ENCODE assay signal across 29 cellular contexts in the genomic region with DNA sequence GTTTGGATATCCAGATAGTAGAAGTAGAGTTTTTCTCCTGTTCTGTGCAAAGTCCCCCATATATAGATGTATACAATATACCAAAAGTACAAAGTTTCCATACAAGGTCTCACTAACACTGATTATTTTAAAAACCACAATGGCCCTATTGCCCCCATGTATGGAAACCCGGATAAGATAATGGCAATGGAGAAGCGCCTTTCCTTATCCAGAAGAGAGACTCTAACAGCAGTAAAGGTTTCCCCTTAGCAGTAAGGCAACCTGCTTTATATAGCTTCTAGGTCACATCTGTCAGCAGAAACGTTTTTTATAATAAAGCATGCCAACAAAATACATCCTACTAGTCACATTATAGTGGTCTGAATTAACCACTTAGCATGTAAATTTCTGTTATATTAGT.
"Had no signal": no experiment of that assay in that cellular context is flagged by ENCODE, and none has a peak within 500 bp of the region (broad histone marks: within the 10 kb centered on the region; RNA-seq: fewer than 3 reads in every experiment).

No MANE protein-coding gene starts in this region.

- H3K36me3 ChIP-seq: adrenal gland, pancreas, prostate gland, sigmoid colon, suprapubic skin, tibial artery, upper lobe of right lung had no signal

- H3K4me1 ChIP-seq: prostate gland, tibial artery had no signal

- ATAC-seq: body of pancreas; left cardiac atrium; naive thymus-derived CD4-positive, alpha-beta T cell; pancreas; upper lobe of right lung had no signal

- H3K27ac ChIP-seq: adrenal gland, body of pancreas, coronary artery, dorsolateral prefrontal cortex, pancreas, prostate gland, sigmoid colon, suprapubic skin, tibial artery, upper lobe of right lung had no signal

- H3K27ac Mint-ChIP-seq: activated naive CD4-positive, alpha-beta T cell treated with anti-CD3 and anti-CD28 coated beads for 36 hours; activated naive CD8-positive, alpha-beta T cell treated with anti-CD3 and anti-CD28 coated beads for 36 hours; naive thymus-derived CD4-positive, alpha-beta T cell; T-helper 1 cell treated with Interleukin-12 subunit alpha and Interleukin-12 subunit beta and Interleukin-4 antibody, amounts not matched to agents 30 μg/mL and 1 μg/mL, for 36 hours had no signal

- H3K27me3 Mint-ChIP-seq: activated naive CD8-positive, alpha-beta T cell treated with anti-CD3 and anti-CD28 coated beads for 36 hours had no signal

- H3K4me3 Mint-ChIP-seq: activated naive CD4-positive, alpha-beta T cell treated with anti-CD3 and anti-CD28 coated beads for 36 hours; activated naive CD8-positive, alpha-beta T cell treated with anti-CD3 and anti-CD28 coated beads for 36 hours; naive thymus-derived CD4-positive, alpha-beta T cell; T-helper 1 cell treated with Interleukin-12 subunit alpha and Interleukin-12 subunit beta and Interleukin-4 antibody, amounts not matched to agents 30 μg/mL and 1 μg/mL, for 36 hours had no signal

- DNase-seq: activated CD4-positive, alpha-beta T cell treated with anti-CD3 and anti-CD28 coated beads for 48 hours; activated CD4-positive, alpha-beta T cell treated with anti-CD3 and anti-CD28 coated beads, Interleukin-2, amount 50 U/mL, for 48 hours; activated CD8-positive, alpha-beta memory T cell treated with anti-CD3 and anti-CD28 coated beads for 24 hours; activated effector memory CD4-positive, alpha-beta T cell treated with Interleukin-2 at 50 U/mL for 16 hours; activated naive CD4-positive, alpha-beta T cell treated with anti-CD3 and anti-CD28 coated beads for 36 hours; activated naive CD8-positive, alpha-beta T cell treated with anti-CD3 and anti-CD28 coated beads for 36 hours; adrenal gland; aorta; body of pancreas; dorsolateral prefrontal cortex; effector memory CD4-positive, alpha-beta T cell; head of caudate nucleus; hippocampal formation; left cardiac atrium; midbrain; naive thymus-derived CD4-positive, alpha-beta T cell; pancreas; retina; sigmoid colon; small intestine; stimulated activated CD4-positive, alpha-beta T cell treated with anti-CD3 and anti-CD28 coated beads, Interleukin-1b, Interleukin-23, amount 100 ng/mL, for 48 hours; stimulated activated naive CD4-positive, alpha-beta T cell; T-helper 9 cell; tibial artery; upper lobe of right lung had no signal

- H3K4me3 ChIP-seq: adrenal gland, body of pancreas, coronary artery, dorsolateral prefrontal cortex, pancreas, prostate gland, sigmoid colon, suprapubic skin, tibial artery, upper lobe of right lung had no signal

- H3K27me3 ChIP-seq: adrenal gland, body of pancreas, dorsolateral prefrontal cortex, pancreas, sigmoid colon, suprapubic skin, tibial artery, upper lobe of right lung had no signal

- H3K9me3 ChIP-seq: body of pancreas, pancreas, prostate gland, suprapubic skin, tibial artery, upper lobe of right lung had no signal
